ENCODE assay signal across 1 cellular context in the genomic region with DNA sequence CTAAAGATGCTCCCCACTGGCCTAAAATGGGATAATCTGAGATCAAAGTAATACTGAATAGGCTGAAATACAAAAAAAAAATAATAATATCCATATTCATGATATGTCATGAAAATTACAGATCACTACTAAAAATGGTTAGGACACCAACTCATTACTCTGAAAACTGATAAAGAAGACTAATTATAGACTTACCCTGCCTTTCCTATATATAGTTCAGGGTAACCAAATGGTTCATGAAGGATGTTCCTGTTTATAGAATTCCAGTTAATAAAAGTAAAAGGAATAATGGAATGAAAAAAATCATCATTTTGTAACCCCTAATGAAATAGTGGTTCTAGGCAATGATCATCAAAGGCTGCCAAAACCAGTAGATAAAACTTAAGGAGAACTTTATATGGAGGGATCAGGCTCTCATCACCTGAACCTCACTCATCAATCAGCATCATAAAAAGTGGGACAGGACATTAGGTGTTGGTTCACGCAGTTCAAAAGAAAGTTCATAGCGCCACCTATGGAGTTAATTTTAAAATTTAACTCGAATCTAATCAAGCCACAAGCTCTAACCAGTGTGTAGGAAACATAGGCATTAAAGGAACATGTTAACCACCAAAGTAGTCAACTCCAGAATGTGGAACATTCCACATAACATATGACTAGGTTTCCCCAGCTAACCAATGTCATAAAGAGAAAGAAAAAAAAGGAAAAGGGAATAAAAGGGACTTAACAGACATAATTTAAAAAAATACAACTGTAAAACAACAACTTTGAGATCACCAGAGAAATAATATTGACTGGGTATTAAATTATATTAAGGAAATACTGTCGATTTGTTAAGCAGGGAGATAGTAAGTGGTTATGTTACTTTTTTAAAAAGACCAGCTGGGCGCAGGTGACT.
A peak's percentile ranks its signal among the peaks of the same experiment; 100 is the strongest.
TF ChIP-seq lines count a peak whose summit lies in the region.

No MANE protein-coding gene starts in this region.

TF ChIP-seq in K562, 482 proteins besides CTCF, POLR2A, EP300 and RAD21 (continued from another document and continues in another):
- TF ChIP-seq NEUROD1 (IDR thresholded peaks at IDR 0.05; ENCODE audit: borderline replicate concordance, low read depth, low read length, partially characterized antibody) (no peak), ZNF184 (CRISPR knock-in tag; IDR thresholded peaks at IDR 0.05) (no peak), ARID1B (IDR thresholded peaks at IDR 0.05) (no peak), ELF2 (CRISPR knock-in tag; IDR thresholded peaks at IDR 0.05) (no peak), TOE1 (IDR thresholded peaks at IDR 0.05; ENCODE audit: borderline replicate concordance) (peak; percentile 37; the same call in 1 of the 2 replicates), TOE1 (CRISPR knock-in tag; IDR thresholded peaks at IDR 0.05; ENCODE audit: borderline replicate concordance, low read depth) (no peak), MCM5 (IDR thresholded peaks at IDR 0.05; ENCODE audit: low read depth) (no peak), CAMTA2 (CRISPR knock-in tag; conservative IDR thresholded peaks at IDR 0.05) (no peak), ZNF707 (CRISPR knock-in tag; conservative IDR thresholded peaks at IDR 0.05) (no peak)
- TF ChIP-seq, protein P1, sequence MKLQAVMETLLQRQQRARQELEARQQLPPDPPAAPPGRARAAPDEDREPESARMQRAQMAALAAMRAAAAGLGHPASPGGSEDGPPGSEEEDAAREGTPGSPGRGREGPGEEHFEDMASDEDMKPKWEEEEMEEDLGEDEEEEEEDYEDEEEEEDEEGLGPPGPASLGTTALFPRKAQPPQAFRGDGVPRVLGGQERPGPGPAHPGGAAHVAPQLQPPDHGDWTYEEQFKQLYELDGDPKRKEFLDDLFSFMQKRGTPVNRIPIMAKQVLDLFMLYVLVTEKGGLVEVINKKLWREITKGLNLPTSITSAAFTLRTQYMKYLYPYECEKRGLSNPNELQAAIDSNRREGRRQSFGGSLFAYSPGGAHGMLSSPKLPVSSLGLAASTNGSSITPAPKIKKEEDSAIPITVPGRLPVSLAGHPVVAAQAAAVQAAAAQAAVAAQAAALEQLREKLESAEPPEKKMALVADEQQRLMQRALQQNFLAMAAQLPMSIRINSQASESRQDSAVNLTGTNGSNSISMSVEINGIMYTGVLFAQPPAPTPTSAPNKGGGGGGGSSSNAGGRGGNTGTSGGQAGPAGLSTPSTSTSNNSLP (IDR thresholded peaks at IDR 0.05; ENCODE audit: borderline replicate concordance, low read depth, low read length), result peak; percentile 96
- TF ChIP-seq, protein P2, sequence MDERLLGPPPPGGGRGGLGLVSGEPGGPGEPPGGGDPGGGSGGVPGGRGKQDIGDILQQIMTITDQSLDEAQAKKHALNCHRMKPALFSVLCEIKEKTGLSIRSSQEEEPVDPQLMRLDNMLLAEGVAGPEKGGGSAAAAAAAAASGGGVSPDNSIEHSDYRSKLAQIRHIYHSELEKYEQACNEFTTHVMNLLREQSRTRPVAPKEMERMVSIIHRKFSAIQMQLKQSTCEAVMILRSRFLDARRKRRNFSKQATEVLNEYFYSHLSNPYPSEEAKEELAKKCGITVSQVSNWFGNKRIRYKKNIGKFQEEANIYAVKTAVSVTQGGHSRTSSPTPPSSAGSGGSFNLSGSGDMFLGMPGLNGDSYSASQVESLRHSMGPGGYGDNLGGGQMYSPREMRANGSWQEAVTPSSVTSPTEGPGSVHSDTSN (CRISPR knock-in tag; IDR thresholded peaks at IDR 0.05; ENCODE audit: low read depth), result no peak
- TF ChIP-seq, protein P2 (tag; conservative IDR thresholded peaks at IDR 0.05; ENCODE audit: low read depth), result peak; percentile 76
- TF ChIP-seq, protein P3, sequence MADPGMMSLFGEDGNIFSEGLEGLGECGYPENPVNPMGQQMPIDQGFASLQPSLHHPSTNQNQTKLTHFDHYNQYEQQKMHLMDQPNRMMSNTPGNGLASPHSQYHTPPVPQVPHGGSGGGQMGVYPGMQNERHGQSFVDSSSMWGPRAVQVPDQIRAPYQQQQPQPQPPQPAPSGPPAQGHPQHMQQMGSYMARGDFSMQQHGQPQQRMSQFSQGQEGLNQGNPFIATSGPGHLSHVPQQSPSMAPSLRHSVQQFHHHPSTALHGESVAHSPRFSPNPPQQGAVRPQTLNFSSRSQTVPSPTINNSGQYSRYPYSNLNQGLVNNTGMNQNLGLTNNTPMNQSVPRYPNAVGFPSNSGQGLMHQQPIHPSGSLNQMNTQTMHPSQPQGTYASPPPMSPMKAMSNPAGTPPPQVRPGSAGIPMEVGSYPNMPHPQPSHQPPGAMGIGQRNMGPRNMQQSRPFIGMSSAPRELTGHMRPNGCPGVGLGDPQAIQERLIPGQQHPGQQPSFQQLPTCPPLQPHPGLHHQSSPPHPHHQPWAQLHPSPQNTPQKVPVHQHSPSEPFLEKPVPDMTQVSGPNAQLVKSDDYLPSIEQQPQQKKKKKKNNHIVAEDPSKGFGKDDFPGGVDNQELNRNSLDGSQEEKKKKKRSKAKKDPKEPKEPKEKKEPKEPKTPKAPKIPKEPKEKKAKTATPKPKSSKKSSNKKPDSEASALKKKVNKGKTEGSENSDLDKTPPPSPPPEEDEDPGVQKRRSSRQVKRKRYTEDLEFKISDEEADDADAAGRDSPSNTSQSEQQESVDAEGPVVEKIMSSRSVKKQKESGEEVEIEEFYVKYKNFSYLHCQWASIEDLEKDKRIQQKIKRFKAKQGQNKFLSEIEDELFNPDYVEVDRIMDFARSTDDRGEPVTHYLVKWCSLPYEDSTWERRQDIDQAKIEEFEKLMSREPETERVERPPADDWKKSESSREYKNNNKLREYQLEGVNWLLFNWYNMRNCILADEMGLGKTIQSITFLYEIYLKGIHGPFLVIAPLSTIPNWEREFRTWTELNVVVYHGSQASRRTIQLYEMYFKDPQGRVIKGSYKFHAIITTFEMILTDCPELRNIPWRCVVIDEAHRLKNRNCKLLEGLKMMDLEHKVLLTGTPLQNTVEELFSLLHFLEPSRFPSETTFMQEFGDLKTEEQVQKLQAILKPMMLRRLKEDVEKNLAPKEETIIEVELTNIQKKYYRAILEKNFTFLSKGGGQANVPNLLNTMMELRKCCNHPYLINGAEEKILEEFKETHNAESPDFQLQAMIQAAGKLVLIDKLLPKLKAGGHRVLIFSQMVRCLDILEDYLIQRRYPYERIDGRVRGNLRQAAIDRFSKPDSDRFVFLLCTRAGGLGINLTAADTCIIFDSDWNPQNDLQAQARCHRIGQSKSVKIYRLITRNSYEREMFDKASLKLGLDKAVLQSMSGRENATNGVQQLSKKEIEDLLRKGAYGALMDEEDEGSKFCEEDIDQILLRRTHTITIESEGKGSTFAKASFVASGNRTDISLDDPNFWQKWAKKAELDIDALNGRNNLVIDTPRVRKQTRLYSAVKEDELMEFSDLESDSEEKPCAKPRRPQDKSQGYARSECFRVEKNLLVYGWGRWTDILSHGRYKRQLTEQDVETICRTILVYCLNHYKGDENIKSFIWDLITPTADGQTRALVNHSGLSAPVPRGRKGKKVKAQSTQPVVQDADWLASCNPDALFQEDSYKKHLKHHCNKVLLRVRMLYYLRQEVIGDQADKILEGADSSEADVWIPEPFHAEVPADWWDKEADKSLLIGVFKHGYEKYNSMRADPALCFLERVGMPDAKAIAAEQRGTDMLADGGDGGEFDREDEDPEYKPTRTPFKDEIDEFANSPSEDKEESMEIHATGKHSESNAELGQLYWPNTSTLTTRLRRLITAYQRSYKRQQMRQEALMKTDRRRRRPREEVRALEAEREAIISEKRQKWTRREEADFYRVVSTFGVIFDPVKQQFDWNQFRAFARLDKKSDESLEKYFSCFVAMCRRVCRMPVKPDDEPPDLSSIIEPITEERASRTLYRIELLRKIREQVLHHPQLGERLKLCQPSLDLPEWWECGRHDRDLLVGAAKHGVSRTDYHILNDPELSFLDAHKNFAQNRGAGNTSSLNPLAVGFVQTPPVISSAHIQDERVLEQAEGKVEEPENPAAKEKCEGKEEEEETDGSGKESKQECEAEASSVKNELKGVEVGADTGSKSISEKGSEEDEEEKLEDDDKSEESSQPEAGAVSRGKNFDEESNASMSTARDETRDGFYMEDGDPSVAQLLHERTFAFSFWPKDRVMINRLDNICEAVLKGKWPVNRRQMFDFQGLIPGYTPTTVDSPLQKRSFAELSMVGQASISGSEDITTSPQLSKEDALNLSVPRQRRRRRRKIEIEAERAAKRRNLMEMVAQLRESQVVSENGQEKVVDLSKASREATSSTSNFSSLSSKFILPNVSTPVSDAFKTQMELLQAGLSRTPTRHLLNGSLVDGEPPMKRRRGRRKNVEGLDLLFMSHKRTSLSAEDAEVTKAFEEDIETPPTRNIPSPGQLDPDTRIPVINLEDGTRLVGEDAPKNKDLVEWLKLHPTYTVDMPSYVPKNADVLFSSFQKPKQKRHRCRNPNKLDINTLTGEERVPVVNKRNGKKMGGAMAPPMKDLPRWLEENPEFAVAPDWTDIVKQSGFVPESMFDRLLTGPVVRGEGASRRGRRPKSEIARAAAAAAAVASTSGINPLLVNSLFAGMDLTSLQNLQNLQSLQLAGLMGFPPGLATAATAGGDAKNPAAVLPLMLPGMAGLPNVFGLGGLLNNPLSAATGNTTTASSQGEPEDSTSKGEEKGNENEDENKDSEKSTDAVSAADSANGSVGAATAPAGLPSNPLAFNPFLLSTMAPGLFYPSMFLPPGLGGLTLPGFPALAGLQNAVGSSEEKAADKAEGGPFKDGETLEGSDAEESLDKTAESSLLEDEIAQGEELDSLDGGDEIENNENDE (IDR thresholded peaks at IDR 0.05; ENCODE audit: low read depth, low read length), result no peak
- TF ChIP-seq, protein P4, sequence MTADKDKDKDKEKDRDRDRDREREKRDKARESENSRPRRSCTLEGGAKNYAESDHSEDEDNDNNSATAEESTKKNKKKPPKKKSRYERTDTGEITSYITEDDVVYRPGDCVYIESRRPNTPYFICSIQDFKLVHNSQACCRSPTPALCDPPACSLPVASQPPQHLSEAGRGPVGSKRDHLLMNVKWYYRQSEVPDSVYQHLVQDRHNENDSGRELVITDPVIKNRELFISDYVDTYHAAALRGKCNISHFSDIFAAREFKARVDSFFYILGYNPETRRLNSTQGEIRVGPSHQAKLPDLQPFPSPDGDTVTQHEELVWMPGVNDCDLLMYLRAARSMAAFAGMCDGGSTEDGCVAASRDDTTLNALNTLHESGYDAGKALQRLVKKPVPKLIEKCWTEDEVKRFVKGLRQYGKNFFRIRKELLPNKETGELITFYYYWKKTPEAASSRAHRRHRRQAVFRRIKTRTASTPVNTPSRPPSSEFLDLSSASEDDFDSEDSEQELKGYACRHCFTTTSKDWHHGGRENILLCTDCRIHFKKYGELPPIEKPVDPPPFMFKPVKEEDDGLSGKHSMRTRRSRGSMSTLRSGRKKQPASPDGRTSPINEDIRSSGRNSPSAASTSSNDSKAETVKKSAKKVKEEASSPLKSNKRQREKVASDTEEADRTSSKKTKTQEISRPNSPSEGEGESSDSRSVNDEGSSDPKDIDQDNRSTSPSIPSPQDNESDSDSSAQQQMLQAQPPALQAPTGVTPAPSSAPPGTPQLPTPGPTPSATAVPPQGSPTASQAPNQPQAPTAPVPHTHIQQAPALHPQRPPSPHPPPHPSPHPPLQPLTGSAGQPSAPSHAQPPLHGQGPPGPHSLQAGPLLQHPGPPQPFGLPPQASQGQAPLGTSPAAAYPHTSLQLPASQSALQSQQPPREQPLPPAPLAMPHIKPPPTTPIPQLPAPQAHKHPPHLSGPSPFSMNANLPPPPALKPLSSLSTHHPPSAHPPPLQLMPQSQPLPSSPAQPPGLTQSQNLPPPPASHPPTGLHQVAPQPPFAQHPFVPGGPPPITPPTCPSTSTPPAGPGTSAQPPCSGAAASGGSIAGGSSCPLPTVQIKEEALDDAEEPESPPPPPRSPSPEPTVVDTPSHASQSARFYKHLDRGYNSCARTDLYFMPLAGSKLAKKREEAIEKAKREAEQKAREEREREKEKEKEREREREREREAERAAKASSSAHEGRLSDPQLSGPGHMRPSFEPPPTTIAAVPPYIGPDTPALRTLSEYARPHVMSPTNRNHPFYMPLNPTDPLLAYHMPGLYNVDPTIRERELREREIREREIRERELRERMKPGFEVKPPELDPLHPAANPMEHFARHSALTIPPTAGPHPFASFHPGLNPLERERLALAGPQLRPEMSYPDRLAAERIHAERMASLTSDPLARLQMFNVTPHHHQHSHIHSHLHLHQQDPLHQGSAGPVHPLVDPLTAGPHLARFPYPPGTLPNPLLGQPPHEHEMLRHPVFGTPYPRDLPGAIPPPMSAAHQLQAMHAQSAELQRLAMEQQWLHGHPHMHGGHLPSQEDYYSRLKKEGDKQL (CRISPR knock-in tag; IDR thresholded peaks at IDR 0.05; ENCODE audit: borderline replicate concordance), result no peak
- TF ChIP-seq, protein P5, sequence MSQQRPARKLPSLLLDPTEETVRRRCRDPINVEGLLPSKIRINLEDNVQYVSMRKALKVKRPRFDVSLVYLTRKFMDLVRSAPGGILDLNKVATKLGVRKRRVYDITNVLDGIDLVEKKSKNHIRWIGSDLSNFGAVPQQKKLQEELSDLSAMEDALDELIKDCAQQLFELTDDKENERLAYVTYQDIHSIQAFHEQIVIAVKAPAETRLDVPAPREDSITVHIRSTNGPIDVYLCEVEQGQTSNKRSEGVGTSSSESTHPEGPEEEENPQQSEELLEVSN (IDR thresholded peaks at IDR 0.05; ENCODE audit: borderline replicate concordance in 1 of 2, extremely low read depth in 1 of 2, insufficient read depth in 1 of 2, insufficient read length in 1 of 2, low read depth in 1 of 2, low read length in 1 of 2, poor library complexity in 1 of 2, severe bottlenecking in 1 of 2), result no peak
- TF ChIP-seq, protein P6, sequence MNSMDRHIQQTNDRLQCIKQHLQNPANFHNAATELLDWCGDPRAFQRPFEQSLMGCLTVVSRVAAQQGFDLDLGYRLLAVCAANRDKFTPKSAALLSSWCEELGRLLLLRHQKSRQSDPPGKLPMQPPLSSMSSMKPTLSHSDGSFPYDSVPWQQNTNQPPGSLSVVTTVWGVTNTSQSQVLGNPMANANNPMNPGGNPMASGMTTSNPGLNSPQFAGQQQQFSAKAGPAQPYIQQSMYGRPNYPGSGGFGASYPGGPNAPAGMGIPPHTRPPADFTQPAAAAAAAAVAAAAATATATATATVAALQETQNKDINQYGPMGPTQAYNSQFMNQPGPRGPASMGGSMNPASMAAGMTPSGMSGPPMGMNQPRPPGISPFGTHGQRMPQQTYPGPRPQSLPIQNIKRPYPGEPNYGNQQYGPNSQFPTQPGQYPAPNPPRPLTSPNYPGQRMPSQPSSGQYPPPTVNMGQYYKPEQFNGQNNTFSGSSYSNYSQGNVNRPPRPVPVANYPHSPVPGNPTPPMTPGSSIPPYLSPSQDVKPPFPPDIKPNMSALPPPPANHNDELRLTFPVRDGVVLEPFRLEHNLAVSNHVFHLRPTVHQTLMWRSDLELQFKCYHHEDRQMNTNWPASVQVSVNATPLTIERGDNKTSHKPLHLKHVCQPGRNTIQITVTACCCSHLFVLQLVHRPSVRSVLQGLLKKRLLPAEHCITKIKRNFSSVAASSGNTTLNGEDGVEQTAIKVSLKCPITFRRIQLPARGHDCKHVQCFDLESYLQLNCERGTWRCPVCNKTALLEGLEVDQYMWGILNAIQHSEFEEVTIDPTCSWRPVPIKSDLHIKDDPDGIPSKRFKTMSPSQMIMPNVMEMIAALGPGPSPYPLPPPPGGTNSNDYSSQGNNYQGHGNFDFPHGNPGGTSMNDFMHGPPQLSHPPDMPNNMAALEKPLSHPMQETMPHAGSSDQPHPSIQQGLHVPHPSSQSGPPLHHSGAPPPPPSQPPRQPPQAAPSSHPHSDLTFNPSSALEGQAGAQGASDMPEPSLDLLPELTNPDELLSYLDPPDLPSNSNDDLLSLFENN (IDR thresholded peaks at IDR 0.05; ENCODE audit: low read depth in 2 of 2, low read length in 2 of 2), result no peak
